Comparison of ENCODE assay signal across 31 cellular contexts in genomic region chr13:107531180-107531579, GRCh38.
"Had no signal": no experiment of that assay in that cellular context is flagged by ENCODE, and none has a peak within 500 bp of the region (broad histone marks: within the 10 kb centered on the region; RNA-seq: fewer than 3 reads in every experiment).

No MANE protein-coding gene starts in this region.

- H3K36me3 Mint-ChIP-seq: naive thymus-derived CD8-positive, alpha-beta T cell; natural killer cell treated with Interleukin-12 subunit alpha and Interleukin-12 subunit beta and Interleukin-15 and Interleukin-18, amount 100 ng/mL, for 72 hours; neural progenitor cell; stimulated activated memory B cell treated with anti-CD40 and anti-IgM and Interleukin-4, amounts not matched to agents 10 μg/mL and 1 μg/mL and 100 μg/mL, for 72 hours; type B pancreatic cell had no signal

- H3K4me2 ChIP-seq: neural progenitor cell, smooth muscle cell had no signal

- H3K36me3 ChIP-seq: neural progenitor cell, ovary, spleen, suprapubic skin, tibial artery, transverse colon, upper lobe of right lung, uterus had no signal

- H3K27me3 ChIP-seq: neural progenitor cell, ovary, spleen, suprapubic skin, testis, tibial artery, transverse colon, upper lobe of right lung, uterus had no signal

- H3K4me3 Mint-ChIP-seq: naive thymus-derived CD8-positive, alpha-beta T cell; natural killer cell treated with Interleukin-12 subunit alpha and Interleukin-12 subunit beta and Interleukin-15 and Interleukin-18, amount 100 ng/mL, for 72 hours; neural progenitor cell; stimulated activated memory B cell treated with anti-CD40 and anti-IgM and Interleukin-4, amounts not matched to agents 10 μg/mL and 1 μg/mL and 100 μg/mL, for 72 hours; stimulated activated naive CD8-positive, alpha-beta T cell treated with anti-CD3 and anti-CD28 coated beads, Interleukin-15, amount 100 ng/mL, for 72 hours; type B pancreatic cell had no signal

- H3K4me3 ChIP-seq: neural progenitor cell, ovary, psoas muscle, skin epidermis, smooth muscle cell, suprapubic skin, testis, tibial artery, transverse colon, upper lobe of right lung, uterus had no signal

- H3K27ac ChIP-seq: neural progenitor cell, ovary, parathyroid adenoma, psoas muscle, skin epidermis, spleen, suprapubic skin, testis, tibial artery, transverse colon, upper lobe of right lung, uterus had no signal

- H2AFZ ChIP-seq: neural progenitor cell, parathyroid adenoma had no signal

- ATAC-seq: naive thymus-derived CD8-positive, alpha-beta T cell; natural killer cell treated with Interleukin-12 subunit alpha and Interleukin-12 subunit beta and Interleukin-15 and Interleukin-18, amount 100 ng/mL, for 72 hours; psoas muscle; right cardiac atrium; sciatic nerve; stimulated activated memory B cell treated with anti-CD40 and anti-IgM and Interleukin-4, amounts not matched to agents 10 μg/mL and 1 μg/mL and 100 μg/mL, for 72 hours; stimulated activated naive CD8-positive, alpha-beta T cell treated with anti-CD3 and anti-CD28 coated beads, Interleukin-15, amount 100 ng/mL, for 72 hours; stimulated activated naive CD8-positive, alpha-beta T cell treated with anti-CD3 and anti-CD28 coated beads, Interleukin-15, Interleukin-2, amounts not matched to agents 100 U/mL and 50 U/mL, for 24 hours; upper lobe of right lung had no signal

- H3K4me1 ChIP-seq: parathyroid adenoma, psoas muscle, spleen, suprapubic skin, testis, tibial artery, transverse colon, upper lobe of right lung, uterus had no signal

- DNase-seq: naive thymus-derived CD8-positive, alpha-beta T cell; occipital lobe; ovary; posterior cingulate gyrus; psoas muscle; right cardiac atrium; spleen; stimulated activated CD4-positive, alpha-beta T cell treated with anti-CD3 and anti-CD28 coated beads, Interleukin-12 subunit alpha, Interleukin-12 subunit beta, amount 100 ng/mL, for 4 hours; stimulated activated CD4-positive, alpha-beta T cell treated with anti-CD3 and anti-CD28 coated beads, Interleukin-1b, Interleukin-23, amount 100 ng/mL, for 48 hours; stimulated activated CD4-positive, alpha-beta T cell treated with anti-CD3 and anti-CD28 coated beads, Interleukin-4, amount 100 ng/mL, for 1 hour; stimulated activated CD4-positive, alpha-beta T cell treated with anti-CD3 and anti-CD28 coated beads, Interleukin-4, amount 100 ng/mL, for 4 hours; stimulated activated CD8-positive, alpha-beta memory T cell treated with anti-CD3 and anti-CD28 coated beads, Interleukin-4, amount 100 ng/mL, for 48 hours; stimulated activated naive CD4-positive, alpha-beta T cell; stimulated activated naive CD8-positive, alpha-beta T cell treated with anti-CD3 and anti-CD28 coated beads, Interleukin-15, amount 100 ng/mL, for 72 hours; stimulated activated naive CD8-positive, alpha-beta T cell treated with anti-CD3 and anti-CD28 coated beads, Interleukin-15, Interleukin-2, amounts not matched to agents 100 U/mL and 50 U/mL, for 24 hours; substantia nigra; testis; tibial artery; transverse colon; upper lobe of right lung; uterus had no signal

- H3K4me1 Mint-ChIP-seq: naive thymus-derived CD8-positive, alpha-beta T cell; stimulated activated memory B cell treated with anti-CD40 and anti-IgM and Interleukin-4, amounts not matched to agents 10 μg/mL and 1 μg/mL and 100 μg/mL, for 72 hours; stimulated activated naive CD8-positive, alpha-beta T cell treated with anti-CD3 and anti-CD28 coated beads, Interleukin-15, amount 100 ng/mL, for 72 hours had no signal

- H3K9ac ChIP-seq: neural progenitor cell, parathyroid adenoma had no signal

- H3K9me3 Mint-ChIP-seq: type B pancreatic cell had no signal

- H3K79me2 ChIP-seq: parathyroid adenoma had no signal

- H3K27me3 Mint-ChIP-seq: naive thymus-derived CD8-positive, alpha-beta T cell; natural killer cell treated with Interleukin-12 subunit alpha and Interleukin-12 subunit beta and Interleukin-15 and Interleukin-18, amount 100 ng/mL, for 72 hours; progenitor cell of endocrine pancreas; stimulated activated memory B cell treated with anti-CD40 and anti-IgM and Interleukin-4, amounts not matched to agents 10 μg/mL and 1 μg/mL and 100 μg/mL, for 72 hours; stimulated activated naive CD8-positive, alpha-beta T cell treated with anti-CD3 and anti-CD28 coated beads, Interleukin-15, amount 100 ng/mL, for 72 hours; type B pancreatic cell had no signal

- H3K27ac Mint-ChIP-seq: naive thymus-derived CD8-positive, alpha-beta T cell; natural killer cell treated with Interleukin-12 subunit alpha and Interleukin-12 subunit beta and Interleukin-15 and Interleukin-18, amount 100 ng/mL, for 72 hours; neural progenitor cell; progenitor cell of endocrine pancreas; stimulated activated memory B cell treated with anti-CD40 and anti-IgM and Interleukin-4, amounts not matched to agents 10 μg/mL and 1 μg/mL and 100 μg/mL, for 72 hours; stimulated activated naive CD8-positive, alpha-beta T cell treated with anti-CD3 and anti-CD28 coated beads, Interleukin-15, amount 100 ng/mL, for 72 hours; type B pancreatic cell had no signal

- H3K9me3 ChIP-seq: ovary, psoas muscle, testis, tibial artery, transverse colon, upper lobe of right lung, uterus had no signal
